Comparison of ENCODE assay signal across 25 cellular contexts in the genomic region with DNA sequence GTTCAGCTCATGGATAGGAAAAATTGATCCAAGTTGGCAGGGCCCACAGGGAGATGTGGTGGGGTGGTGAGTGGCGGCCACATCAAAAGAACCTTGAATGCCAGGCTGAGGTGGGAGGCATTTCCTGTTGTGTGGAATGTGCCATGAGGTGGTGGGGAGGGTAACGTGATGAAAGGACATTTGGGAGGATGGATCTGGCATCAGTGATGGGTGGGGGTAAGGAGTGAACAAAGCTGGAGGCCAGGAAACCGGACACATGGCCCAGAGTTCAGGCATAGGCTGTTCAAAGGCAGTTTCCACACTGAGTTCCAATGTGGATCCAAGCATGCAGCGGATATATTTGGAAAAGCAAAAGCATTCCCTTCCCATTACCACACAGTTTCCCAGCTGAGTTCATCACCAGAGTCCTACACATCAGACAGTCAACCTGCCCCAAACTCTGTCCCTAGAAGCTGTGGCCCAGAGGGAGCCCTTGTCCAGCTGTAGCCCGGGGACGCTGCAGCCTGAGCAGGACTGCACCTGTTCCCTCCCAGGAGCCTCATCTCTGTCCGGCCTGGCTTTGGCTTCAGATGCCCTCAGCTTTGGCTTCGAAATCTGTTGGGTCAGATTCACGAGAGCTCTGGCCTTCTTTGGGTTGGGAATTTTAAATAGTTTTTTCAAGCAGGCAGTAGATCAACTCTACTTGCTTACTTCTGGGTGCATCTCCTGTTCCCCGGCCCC. TPM values are rescaled to one million over a fixed set of nuclear protein-coding genes. Genes with fewer than 3 reads are reported as not detected.
"Had no signal": no experiment of that assay in that cellular context is flagged by ENCODE, and none has a peak within 500 bp of the region (broad histone marks: within the 10 kb centered on the region; RNA-seq: fewer than 3 reads in every experiment).

No MANE protein-coding gene starts in this region.

- H3K27me3 ChIP-seq: gastroesophageal sphincter, heart left ventricle, neural progenitor cell, pancreas, right lobe of liver, upper lobe of left lung had no signal

- DNase-seq: activated CD4-positive, alpha-beta T cell treated with anti-CD3 and anti-CD28 coated beads, Interleukin-2, amount 50 U/mL, for 1 hour; activated CD8-positive, alpha-beta memory T cell treated with anti-CD3 and anti-CD28 coated beads for 24 hours; activated gamma-delta T cell; cerebellar nuclear complex; cortex of kidney; heart left ventricle; left ventricle myocardium superior; right lobe of liver; stimulated activated CD4-positive, alpha-beta T cell treated with anti-CD3 and anti-CD28 coated beads, Interleukin-4, amount 100 ng/mL, for 24 hours; T1000; upper lobe of left lung had no signal

- ATAC-seq: activated CD4-positive, CD25-positive, alpha-beta regulatory T cell treated with anti-CD3 and anti-CD28 coated beads, Interleukin-2, amount 50 U/mL, for 24 hours; gastroesophageal sphincter; naive thymus-derived CD4-positive, alpha-beta T cell; stimulated activated effector memory CD8-positive, alpha-beta T cell treated with anti-CD3 and anti-CD28 coated beads, Interleukin-12 subunit alpha, Interleukin-12 subunit beta, amount 100 ng/mL, for 72 hours had no signal

- H3K9ac ChIP-seq: neural progenitor cell had no signal

- H3K4me2 ChIP-seq: smooth muscle cell had no signal

- H3K36me3 ChIP-seq: gastroesophageal sphincter, heart left ventricle, neural progenitor cell, pancreas, right lobe of liver, thoracic aorta, upper lobe of left lung had no signal

- H3K27ac ChIP-seq: gastroesophageal sphincter, heart left ventricle, neural progenitor cell, pancreas, right lobe of liver, thoracic aorta, upper lobe of left lung had no signal

- H3K4me1 ChIP-seq: gastroesophageal sphincter, pancreas, right lobe of liver had no signal

- H3K9me3 ChIP-seq: gastroesophageal sphincter, heart left ventricle, pancreas, right lobe of liver, thoracic aorta, upper lobe of left lung had no signal

- H3K4me3 ChIP-seq: gastroesophageal sphincter, heart left ventricle, pancreas, right lobe of liver, smooth muscle cell, thoracic aorta, upper lobe of left lung had no signal

RNA-seq across cellular contexts. Expression of a gene that starts 37.8 kb away (rescaled TPM):
- total RNA-seq: astrocyte, bronchial epithelial cell, heart left ventricle, kidney epithelial cell, left ventricle myocardium superior, mononuclear cell, pancreas, smooth muscle cell, thoracic aorta, upper lobe of left lung had no signal
- polyA plus RNA-seq: adipose tissue; esophagus; heart left ventricle; naive thymus-derived CD4-positive, alpha-beta T cell; pancreas; smooth muscle cell had no signal
